Comparison of ENCODE assay signal across 8 cellular contexts in genomic region chr16:67393111-67393789, GRCh38. TPM values are rescaled to one million over a fixed set of nuclear protein-coding genes. Genes with fewer than 3 reads are reported as not detected.
DNase-seq lines count a peak whose midpoint lies in the region; ATAC-seq and TF ChIP-seq lines count a peak whose summit lies in the region.

TPPP3 (minus strand) TSS chr16:67393498; CDS start chr16:67391111, 2,387 bp downstream.

- peak; percentile 63 for ATAC-seq in CD4-positive, alpha-beta T cell (ENCODE audit: poor library complexity)
- ATAC-seq in lower lobe of right lung (peak; percentile 86), GM21619 (IDR thresholded peaks at IDR 0.05; ENCODE audit: unreplicated experiment) (no peak)

- peak in 3 of 10 experiments; percentile 18 to 43 (median 31) for DNase-seq in CD4-positive, alpha-beta T cell
- peak; percentile 46 for DNase-seq in activated CD4-positive, CD25-positive, alpha-beta regulatory T cell treated with anti-CD3 and anti-CD28 coated beads, Interleukin-2, amount 50 U/mL, for 72 hours
- DNase-seq in endodermal cell (peak; percentile 92), lower lobe of right lung (peak; percentile 91), T-helper 9 cell (no peak)
- peak; percentile 27 for DNase-seq in stimulated activated CD4-positive, alpha-beta T cell treated with anti-CD3 and anti-CD28 coated beads, Interleukin-4, amount 100 ng/mL, for 24 hours

- H3K36me3 ChIP-seq in endodermal cell (ENCODE audit: control insufficient read depth, insufficient read depth, low read length) (no peaks in the 10 kb centered on the region), lower lobe of right lung (no peaks in the 10 kb centered on the region)

- TF ChIP-seq CTCF in CD4-positive, alpha-beta T cell (IDR thresholded peaks at IDR 0.05) = peak; percentile 32
- TF ChIP-seq CTCF in endodermal cell (conservative IDR thresholded peaks at IDR 0.05) = peak; percentile 80
- TF ChIP-seq CTCF in lower lobe of right lung (IDR thresholded peaks at IDR 0.05) = peak; percentile 73

- POLR2A ChIA-PET in CD4-positive, alpha-beta T cell (lab: Charles Lee) = no interaction called here

- no peak within 1 kb of the TSS for H3K27ac Mint-ChIP-seq in CD4-positive, alpha-beta T cell
- H3K27ac Mint-ChIP-seq in IgD-negative memory B cell (peak within 1 kb of the TSS in 1 of 3 donors; percentile 74), endodermal cell (no peak within 1 kb of the TSS)

- no peaks in the 10 kb centered on the region for H3K9me3 ChIP-seq in CD4-positive, alpha-beta T cell (ENCODE audit: control insufficient read depth, low read length)
- H3K9me3 ChIP-seq in endodermal cell (ENCODE audit: control insufficient read depth, low read length) = no peaks in the 10 kb centered on the region
- H3K9me3 ChIP-seq in lower lobe of right lung = no peaks in the 10 kb centered on the region

- H3K4me1 ChIP-seq in endodermal cell (ENCODE audit: control insufficient read depth, insufficient read depth, low read length) = peaks cover 11% of the 10 kb centered on the region
- H3K4me1 ChIP-seq in lower lobe of right lung = peaks cover 77% of the 10 kb centered on the region

- peak within 1 kb of the TSS; percentile 56 for H3K4me3 ChIP-seq in endodermal cell (ENCODE audit: low read length)
- peak within 1 kb of the TSS; percentile 58 for H3K4me3 ChIP-seq in lower lobe of right lung

- peak within 1 kb of the TSS; percentile 68 for H3K4me3 Mint-ChIP-seq in CD4-positive, alpha-beta T cell
- H3K4me3 Mint-ChIP-seq in IgD-negative memory B cell (peak within 1 kb of the TSS; percentile 9 to 84 (median 40)), endodermal cell (peak within 1 kb of the TSS; percentile 34)

- peak within 1 kb of the TSS; percentile 20 for H3K9ac ChIP-seq in endodermal cell (ENCODE audit: extremely low read depth, low read length, poor library complexity, severe bottlenecking)

- peaks cover 8% of the 10 kb centered on the region for H3K4me1 Mint-ChIP-seq in CD4-positive, alpha-beta T cell (ENCODE audit: low read depth)
- H3K4me1 Mint-ChIP-seq in IgD-negative memory B cell (peaks cover 0 to 10% (median 6%) of the 10 kb centered on the region in 3 donors), endodermal cell (peaks cover 3% of the 10 kb centered on the region)

- 5 to 8% methylated on average over 8 to 56 of the region's 56 CpGs for WGBS in endodermal cell (ENCODE audit: insufficient coverage in 1 of 2, insufficient read length in 1 of 2), 2 experiments

- intact Hi-C loops in CD4-positive, alpha-beta T cell (cut with DNase I, micrococcal nuclease) = loop anchor here in 1 of 2 experiments (10.0 kb wide), 1 partner anchor 128 kb away; no protein-coding TSS in a partner anchor
- intact Hi-C loops in lower lobe of right lung (cut with DNase I) = no loop called here

- no peak within 1 kb of the TSS for H3K27ac ChIP-seq in CD4-positive, alpha-beta T cell (ENCODE audit: low read depth, low read length)
- H3K27ac ChIP-seq in endodermal cell (ENCODE audit: low read depth, low read length) (no peak within 1 kb of the TSS), lower lobe of right lung (peak within 1 kb of the TSS; percentile 76)

- H3K9me3 Mint-ChIP-seq in CD4-positive, alpha-beta T cell = no peaks in the 10 kb centered on the region
- H3K9me3 Mint-ChIP-seq in IgD-negative memory B cell = no peaks in the 10 kb centered on the region
- no peaks in the 10 kb centered on the region for H3K9me3 Mint-ChIP-seq in endodermal cell

- CTCF ChIA-PET in CD4-positive, alpha-beta T cell (lab: Charles Lee) = no interaction called here

- peaks cover 44% of the 10 kb centered on the region for H3K27me3 ChIP-seq in CD4-positive, alpha-beta T cell (ENCODE audit: control insufficient read depth, insufficient read depth, low read length)
- H3K27me3 ChIP-seq in endodermal cell (ENCODE audit: control insufficient read depth, insufficient read depth, low read length, poor library complexity, severe bottlenecking) (peaks cover 44% of the 10 kb centered on the region), lower lobe of right lung (ENCODE audit: low read depth) (peaks cover 7% of the 10 kb centered on the region)

- H3K36me3 Mint-ChIP-seq in CD4-positive, alpha-beta T cell (ENCODE audit: low read depth) = no peaks in the 10 kb centered on the region
- H3K36me3 Mint-ChIP-seq in IgD-negative memory B cell = no peaks in the 10 kb centered on the region
- no peaks in the 10 kb centered on the region for H3K36me3 Mint-ChIP-seq in endodermal cell (ENCODE audit: low read depth)

- H3K27me3 Mint-ChIP-seq in CD4-positive, alpha-beta T cell = peaks cover 41% of the 10 kb centered on the region
- H3K27me3 Mint-ChIP-seq in IgD-negative memory B cell (peaks cover 24% of the 10 kb centered on the region), endodermal cell (ENCODE audit: insufficient read depth) (peaks cover 72% of the 10 kb centered on the region)

RNA-seq across cellular contexts. Expression of gene TPPP3, which starts in this region (rescaled TPM):
- total RNA-seq in CD4-positive, alpha-beta T cell = not detected
- polyA plus RNA-seq in IgD-negative memory B cell = not detected
- under 1 TPM; 0.64 to 0.73 TPM for total RNA-seq in endodermal cell
- polyA plus RNA-seq in endodermal cell (2013, experiment 1 of 2) = 29.7 TPM
- polyA plus RNA-seq in endodermal cell (2013, experiment 2 of 2) = 19.5 TPM
- total RNA-seq in lower lobe of right lung = 123 TPM

Comparison
In these comparisons a context has a peak if more than half of its experiments do, and no peak if none do; other contexts are left out.
1. RNA of gene TPPP3 (total RNA-seq): 123 TPM in lower lobe of right lung (single experiment); 0.64 to 0.73 TPM in endodermal cell and not detected in CD4-positive, alpha-beta T cell; every median in the first group is over 10 times any median in the second.
2. Peak in ATAC-seq in CD4-positive, alpha-beta T cell; RNA of the gene not detected or under 1 TPM.
3. Peak in every context shown above with its lines, with median percentiles within 50 percentile points of each other: H3K4me3 Mint-ChIP-seq and CTCF ChIP-seq.